In genomic region chr2:85667561-85668008, GRCh38 we compare ENCODE assay signal across 1 cellular context.
A peak's percentile ranks its signal among the peaks of the same experiment; 100 is the strongest.
TF ChIP-seq lines count a peak whose summit lies in the region.

No MANE protein-coding gene starts in this region.

TF ChIP-seq in HepG2, 621 proteins besides CTCF, POLR2A, EP300 and RAD21:
- TF ChIP-seq NR1H2 (CRISPR knock-in tag; IDR thresholded peaks at IDR 0.05; ENCODE audit: borderline replicate concordance, low read depth) (no peak), SALL1 (CRISPR knock-in tag; IDR thresholded peaks at IDR 0.05) (no peak), ZNF768 (CRISPR knock-in tag; IDR thresholded peaks at IDR 0.05) (peak; percentile 90), NFIC (IDR thresholded peaks at IDR 0.05; ENCODE audit: low read length) (no peak)
TF ChIP-seq in HepG2: peak in this region for 1.
